Comparison of ENCODE assay signal across 8 cellular contexts in genomic region chr2:42134401-42134932, GRCh38. TPM values are rescaled to one million over a fixed set of nuclear protein-coding genes. Genes with fewer than 3 reads are reported as not detected.
A peak's percentile ranks its signal among the peaks of the same experiment; 100 is the strongest.
DNase-seq lines count a peak whose midpoint lies in the region; ATAC-seq, FAIRE-seq and TF ChIP-seq lines count a peak whose summit lies in the region.
"Not testable (repeated sequence)": the region's sequence is repeated elsewhere in the genome, so short reads cannot be mapped to it uniquely, and the experiment has no call there.

No MANE protein-coding gene starts in this region.

- not testable (repeated sequence) for TF ChIP-seq POLR2A in A549 (IDR thresholded peaks at IDR 0.05; ENCODE audit: low read length)

- not testable (repeated sequence) for TF ChIP-seq RAD21 in A549 (conservative IDR thresholded peaks at IDR 0.05 in 1 of 2, IDR thresholded peaks at IDR 0.05 in 1 of 2)

- not testable (repeated sequence) for H3K4me3 ChIP-seq in A549; CD4-positive, alpha-beta memory T cell (ENCODE audit: low read length in 2 of 2); astrocyte (ENCODE audit: insufficient read depth, low read depth, low read length); smooth muscle cell

- not testable (repeated sequence) for H3K9me3 Mint-ChIP-seq in CD4-positive, alpha-beta memory T cell; T-cell; activated CD4-positive, alpha-beta memory T cell treated with anti-CD3 and anti-CD28 coated beads, Interleukin-2, amount 10 ng/mL, durations not matched to agents 7 days and 5 days; astrocyte (ENCODE audit: unreplicated experiment); immature natural killer cell; natural killer cell

- TF ChIP-seq CTCF in A549 (IDR thresholded peaks at IDR 0.05); astrocyte (IDR thresholded peaks at IDR 0.05; ENCODE audit: insufficient read depth, low read depth, low read length); natural killer cell (IDR thresholded peaks at IDR 0.05); smooth muscle cell (IDR thresholded peaks at IDR 0.05; ENCODE audit: borderline replicate concordance, insufficient read depth, poor library complexity, severe bottlenecking): not testable (repeated sequence)

- ATAC-seq in A549; T-cell (replicated peaks in 1 of 4); natural killer cell: not testable (repeated sequence)

- not testable (repeated sequence) for FAIRE-seq in A549 (lab: Jason Lieb, UNC); astrocyte (lab: Jason Lieb, UNC)

- H3K4me3 Mint-ChIP-seq in CD4-positive, alpha-beta memory T cell: peak overlapping the region in 2 of 8 donors; percentile 52 to 82
- H3K4me3 Mint-ChIP-seq in T-cell (peak overlapping the region in 1 of 3 donors; percentile 74), natural killer cell (peak overlapping the region; percentile 29)
- not testable (repeated sequence) for H3K4me3 Mint-ChIP-seq in activated CD4-positive, alpha-beta memory T cell treated with anti-CD3 and anti-CD28 coated beads, Interleukin-2, amount 10 ng/mL, durations not matched to agents 7 days and 5 days; astrocyte (ENCODE audit: unreplicated experiment); immature natural killer cell

- H3F3A ChIP-seq in smooth muscle cell (ENCODE audit: low read depth): peaks cover 20% of the 10 kb centered on the region

- not testable (repeated sequence) for H3K9me3 ChIP-seq in A549; CD4-positive, alpha-beta memory T cell (ENCODE audit: control insufficient read depth in 1 of 2, low read length in 2 of 2); astrocyte (ENCODE audit: insufficient read depth, low read depth, low read length); smooth muscle cell (replicated peaks; ENCODE audit: low read depth)

- H3K4me1 ChIP-seq in A549 (peaks cover 79% of the 10 kb centered on the region), astrocyte (ENCODE audit: insufficient read depth, low read length) (peaks cover 46% of the 10 kb centered on the region), smooth muscle cell (ENCODE audit: low read depth) (peaks cover 26% of the 10 kb centered on the region)
- H3K4me1 ChIP-seq in CD4-positive, alpha-beta memory T cell (ENCODE audit: insufficient read depth, low read length): peaks cover 99% of the 10 kb centered on the region

- H3K27ac ChIP-seq in A549 (peak overlapping the region; percentile 75 to 87; a peak in 4 of 6 replicates), smooth muscle cell (ENCODE audit: low read depth) (peak overlapping the region; percentile 93)
- H3K27ac ChIP-seq in CD4-positive, alpha-beta memory T cell (ENCODE audit: low read depth, low read length): peak overlapping the region; percentile 93
- not testable (repeated sequence) for H3K27ac ChIP-seq in astrocyte (ENCODE audit: low read depth, low read length)

- WGBS in A549 (ENCODE audit: missing lambda C conversion rate): 85% methylated on average over 10 of the region's 10 CpGs
- 84% methylated on average over 10 of the region's 10 CpGs for WGBS in smooth muscle cell (ENCODE audit: low lambda C conversion rate)

- not testable (repeated sequence) for DNase-seq in A549 (ENCODE audit: low read depth in 1 of 2, low spot score in 1 of 2); CD4-positive, alpha-beta memory T cell; T-cell; activated CD4-positive, alpha-beta memory T cell treated with anti-CD3 and anti-CD28 coated beads, Interleukin-2, amount 10 ng/mL, durations not matched to agents 7 days and 5 days; astrocyte (ENCODE audit: low read depth); immature natural killer cell; natural killer cell; smooth muscle cell (lab: John Stamatoyannopoulos, UW; ENCODE audit: unreplicated experiment)

- POLR2A ChIA-PET in A549 (lab: Yijun Ruan, JAX): not testable (repeated sequence)
- POLR2A ChIA-PET in CD4-positive, alpha-beta memory T cell (lab: Charles Lee; ENCODE audit: partially characterized antibody): interaction anchor here (1.0 to 25.0 kb wide), 7 partner anchors 11 to 293 kb away, joined by 3 to 1146 read pairs (median 18); no protein-coding TSS in a partner anchor
- POLR2A ChIA-PET in T-cell (lab: Charles Lee): interaction anchor here in 1 of 2 donors (0.7 to 2.4 kb wide), 5 partner anchors 10 to 38 kb away, joined by 3 to 32 read pairs (median 6); no protein-coding TSS in a partner anchor
- POLR2A ChIA-PET in activated CD4-positive, alpha-beta memory T cell treated with anti-CD3 and anti-CD28 coated beads, Interleukin-2, amount 10 ng/mL, durations not matched to agents 7 days and 5 days (lab: Charles Lee): interaction anchor here (0.8 to 6.0 kb wide), 6 partner anchors 8 to 36 kb away, joined by 3 to 169 read pairs (median 34); partner anchors contain the start of gene EML4

- intact Hi-C loops in CD4-positive, alpha-beta memory T cell (cut with micrococcal nuclease); natural killer cell (cut with micrococcal nuclease): not testable (repeated sequence)

- TF ChIP-seq EP300 in A549 (IDR thresholded peaks at IDR 0.05): not testable (repeated sequence)

- not testable (repeated sequence) for H3K4me2 ChIP-seq in A549; astrocyte (ENCODE audit: low read length); smooth muscle cell

- H3K27me3 ChIP-seq in CD4-positive, alpha-beta memory T cell (ENCODE audit: insufficient read depth, low read length); astrocyte (ENCODE audit: insufficient read depth, low read length); smooth muscle cell (ENCODE audit: low read depth): not testable (repeated sequence)

- CTCF ChIA-PET in A549 (lab: Yijun Ruan, JAX): interaction anchor here (0.9 to 5.3 kb wide), 5 partner anchors 21 to 194 kb away, joined by 3 to 25 read pairs (median 3); no protein-coding TSS in a partner anchor
- CTCF ChIA-PET in CD4-positive, alpha-beta memory T cell (lab: Charles Lee; ENCODE audit: partially characterized antibody): interaction anchor here (2.0 to 13.5 kb wide), 7 partner anchors 10 to 61 kb away, joined by 7 to 173 read pairs (median 19); no protein-coding TSS in a partner anchor
- CTCF ChIA-PET in T-cell (lab: Charles Lee): interaction anchor here (1.8 to 2.7 kb wide), 5 partner anchors 7 to 62 kb away, joined by 4 to 14 read pairs (median 6); no protein-coding TSS in a partner anchor
- CTCF ChIA-PET in activated CD4-positive, alpha-beta memory T cell treated with anti-CD3 and anti-CD28 coated beads, Interleukin-2, amount 10 ng/mL, durations not matched to agents 7 days and 5 days (lab: Charles Lee): interaction anchor here (1.3 to 2.2 kb wide), 6 partner anchors 7 to 59 kb away, joined by 3 to 15 read pairs (median 8); no protein-coding TSS in a partner anchor

- H4K20me1 ChIP-seq in astrocyte (ENCODE audit: insufficient read depth, low read length); smooth muscle cell (ENCODE audit: low read depth): not testable (repeated sequence)

- not testable (repeated sequence) for H3K36me3 ChIP-seq in CD4-positive, alpha-beta memory T cell (ENCODE audit: insufficient read depth, low read length); astrocyte (ENCODE audit: insufficient read depth, low read length); smooth muscle cell (ENCODE audit: low read depth)

- H3K4me1 Mint-ChIP-seq in CD4-positive, alpha-beta memory T cell: peaks cover 60 to 99% (median 85%) of the 10 kb centered on the region in 4 donors
- H3K4me1 Mint-ChIP-seq in T-cell: peaks cover 87 to 96% (median 93%) of the 10 kb centered on the region in 3 donors
- peaks cover 85% of the 10 kb centered on the region for H3K4me1 Mint-ChIP-seq in activated CD4-positive, alpha-beta memory T cell treated with anti-CD3 and anti-CD28 coated beads, Interleukin-2, amount 10 ng/mL, durations not matched to agents 7 days and 5 days
- peaks cover 73% of the 10 kb centered on the region for H3K4me1 Mint-ChIP-seq in astrocyte (ENCODE audit: low read depth, unreplicated experiment)
- H3K4me1 Mint-ChIP-seq in immature natural killer cell: peaks cover 51 to 57% of the 10 kb centered on the region in 2 donors
- peaks cover 34 to 42% of the 10 kb centered on the region in 2 donors for H3K4me1 Mint-ChIP-seq in natural killer cell

- peak overlapping the region; percentile 88 to 100 (median 99) for H3K27ac Mint-ChIP-seq in CD4-positive, alpha-beta memory T cell
- H3K27ac Mint-ChIP-seq in T-cell (peak overlapping the region; percentile 99), astrocyte (ENCODE audit: unreplicated experiment) (peak overlapping the region; percentile 34), immature natural killer cell (peak overlapping the region; percentile 94 to 100 (median 99)), natural killer cell (peak overlapping the region; percentile 69 to 95)
- H3K27ac Mint-ChIP-seq in activated CD4-positive, alpha-beta memory T cell treated with anti-CD3 and anti-CD28 coated beads, Interleukin-2, amount 10 ng/mL, durations not matched to agents 7 days and 5 days: peak overlapping the region; percentile 98

- not testable (repeated sequence) for H3K27me3 Mint-ChIP-seq in CD4-positive, alpha-beta memory T cell; T-cell; activated CD4-positive, alpha-beta memory T cell treated with anti-CD3 and anti-CD28 coated beads, Interleukin-2, amount 10 ng/mL, durations not matched to agents 7 days and 5 days; astrocyte (ENCODE audit: low read depth, unreplicated experiment); immature natural killer cell (ENCODE audit: low read depth in 3 of 3); natural killer cell (ENCODE audit: low read depth in 2 of 2)

- H3K36me3 Mint-ChIP-seq in CD4-positive, alpha-beta memory T cell; T-cell; activated CD4-positive, alpha-beta memory T cell treated with anti-CD3 and anti-CD28 coated beads, Interleukin-2, amount 10 ng/mL, durations not matched to agents 7 days and 5 days (ENCODE audit: low read depth); astrocyte (ENCODE audit: low read depth, unreplicated experiment); immature natural killer cell; natural killer cell: not testable (repeated sequence)

- H2AFZ ChIP-seq in astrocyte (ENCODE audit: low read depth, low read length); smooth muscle cell (ENCODE audit: low read depth): not testable (repeated sequence)

- not testable (repeated sequence) for H3K79me2 ChIP-seq in astrocyte (ENCODE audit: insufficient read depth, low read length); smooth muscle cell (ENCODE audit: low read depth)

- H3K9ac ChIP-seq in astrocyte (ENCODE audit: low read length); smooth muscle cell (ENCODE audit: low read depth): not testable (repeated sequence)

RNA-seq across cellular contexts. Expression of gene EML4, which starts 34.7 kb away (rescaled TPM):
- polyA plus RNA-seq in A549 (2011; rRNA removed) (115 and 130 TPM in 2 replicates), A549 (2017; fragmentation: RNase III; extraction: RNeasy Plus Mini Kit Qiagen cat#74134 plus additional on column Dnase treatment) (34.6 to 39.0 TPM (median 36.3 TPM) in 3 replicates), immature natural killer cell (10 to 100 TPM; 16.1 to 35.3 (median 28.9) TPM), smooth muscle cell (33.6 and 39.9 TPM in 2 replicates)
- 23.2 and 24.9 TPM in 2 replicates for polyA plus RNA-seq in A549 (2012; cell fraction: cytosol; rRNA removed)
- polyA plus RNA-seq in A549 (2012; cell fraction: nucleus; rRNA removed): 20.9 and 29.1 TPM in 2 replicates
- polyA minus RNA-seq in A549 (2011; rRNA and poly(A)+ RNA removed): 88.9 and 93.5 TPM in 2 replicates
- total RNA-seq in CD4-positive, alpha-beta memory T cell: 100 to 1,000 TPM; 168 to 172 TPM
- 100 to 1,000 TPM in 1 of 2 donors, 10 to 100 TPM in 1; 52.8 to 113 TPM for polyA plus RNA-seq in CD4-positive, alpha-beta memory T cell
- total RNA-seq in T-cell (100 to 1,000 TPM; 101 to 223 (median 123) TPM), astrocyte (68.2 and 71.9 TPM in 2 replicates), natural killer cell (100 to 1,000 TPM in 1 of 3 donors, 10 to 100 TPM in 2; 88.4 to 136 (median 91.5) TPM), smooth muscle cell (46.2 and 55.9 TPM in 2 replicates)
- total RNA-seq in activated CD4-positive, alpha-beta memory T cell treated with anti-CD3 and anti-CD28 coated beads, Interleukin-2, amount 10 ng/mL, durations not matched to agents 7 days and 5 days: 100 to 1,000 TPM; 130 to 133 TPM

Comparison
In these comparisons a context has a peak if more than half of its experiments do, and no peak if none do; other contexts are left out.
1. H3K27ac Mint-ChIP-seq: peak in every context shown above with its lines; median percentile 99 in CD4-positive, alpha-beta memory T cell; 99 in T-cell; 99 in immature natural killer cell; 98 in activated CD4-positive, alpha-beta memory T cell treated with anti-CD3 and anti-CD28 coated beads, Interleukin-2, amount 10 ng/mL, durations not matched to agents 7 days and 5 days; 82 in natural killer cell; 34 in astrocyte.